ENCODE assay signal across 10 cellular contexts in the genomic region with DNA sequence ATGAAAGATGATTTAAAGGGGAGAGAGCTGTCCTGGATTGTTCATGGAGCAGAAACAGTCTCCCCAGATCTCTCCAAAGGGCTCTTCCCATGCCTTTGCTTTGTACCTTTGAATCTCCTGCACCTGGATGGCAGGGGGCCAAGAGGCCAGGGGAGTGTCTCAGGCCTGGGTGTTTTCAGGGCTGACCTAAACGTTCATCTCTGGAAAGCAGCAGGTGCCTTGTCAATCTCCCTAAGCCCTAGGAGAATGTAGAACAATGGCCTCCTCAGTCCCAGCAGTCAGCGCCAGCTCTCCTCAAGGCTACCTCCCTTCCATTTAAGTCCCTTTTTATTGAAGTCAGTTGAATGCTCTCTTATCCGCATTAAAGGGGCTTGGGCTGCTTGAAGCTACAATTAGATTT. TPM values are rescaled to one million over a fixed set of nuclear protein-coding genes. Genes with fewer than 3 reads are reported as not detected.
DNase-seq lines count a peak whose midpoint lies in the region; ATAC-seq and TF ChIP-seq lines count a peak whose summit lies in the region.
"Had no signal": no experiment of that assay in that cellular context is flagged by ENCODE, and none has a peak within 500 bp of the region (broad histone marks: within the 10 kb centered on the region; RNA-seq: fewer than 3 reads in every experiment).

No MANE protein-coding gene starts in this region.

- peaks cover 11% of the 10 kb centered on the region for H3K4me1 Mint-ChIP-seq in progenitor cell of endocrine pancreas (ENCODE audit: low read depth)

- H3K9me3 ChIP-seq in duodenal mucosa (ENCODE audit: control insufficient read depth in 1 of 2, low read length in 2 of 2) = no peaks in the 10 kb centered on the region
- peaks cover 0 to 3% (median 0%) of the 10 kb centered on the region in 3 donors for H3K9me3 ChIP-seq in tibial artery

- no peaks in the 10 kb centered on the region for H3K9me3 Mint-ChIP-seq in progenitor cell of endocrine pancreas (ENCODE audit: low read depth)

- H3K27me3 ChIP-seq in duodenal mucosa (ENCODE audit: control insufficient read depth in 1 of 2, insufficient read depth in 2 of 2, low read length in 2 of 2) (no peaks in the 10 kb centered on the region), foreskin keratinocyte (peaks cover 3% of the 10 kb centered on the region), tibial artery (no peaks in the 10 kb centered on the region)

- H3K27ac Mint-ChIP-seq in progenitor cell of endocrine pancreas = peak overlapping the region; percentile 90

- no peak for TF ChIP-seq CTCF in progenitor cell of endocrine pancreas (IDR thresholded peaks at IDR 0.05; ENCODE audit: unreplicated experiment)
- no peak for TF ChIP-seq CTCF in foreskin keratinocyte (conservative IDR thresholded peaks at IDR 0.05)
- no peak for TF ChIP-seq CTCF in tibial artery (IDR thresholded peaks at IDR 0.05)

- H3K4me3 Mint-ChIP-seq in progenitor cell of endocrine pancreas (ENCODE audit: low read depth) = no peak overlapping the region

- intact Hi-C loops in tibial artery (cut with DNase I; ENCODE audit: low total_unique reads) = no loop called here

- peak overlapping the region; percentile 22 to 33 for H3K4me3 ChIP-seq in duodenal mucosa (ENCODE audit: low read depth in 1 of 2, low read length in 2 of 2)
- H3K4me3 ChIP-seq in tibial artery = no peak overlapping the region

- H3K36me3 Mint-ChIP-seq in progenitor cell of endocrine pancreas (ENCODE audit: insufficient read depth) = no peaks in the 10 kb centered on the region

- H3K4me1 ChIP-seq in duodenal mucosa (ENCODE audit: control insufficient read depth in 1 of 2, insufficient read depth in 2 of 2, low read length in 2 of 2) = peaks cover 22 to 29% of the 10 kb centered on the region in 2 donors
- no peaks in the 10 kb centered on the region for H3K4me1 ChIP-seq in foreskin keratinocyte
- H3K4me1 ChIP-seq in tibial artery = no peaks in the 10 kb centered on the region

- peak overlapping the region; percentile 10 to 20 for H3K9ac ChIP-seq in duodenal mucosa (ENCODE audit: low read depth in 1 of 2, low read length in 2 of 2)

- no peaks in the 10 kb centered on the region for H3K27me3 Mint-ChIP-seq in progenitor cell of endocrine pancreas

- H3K36me3 ChIP-seq in duodenal mucosa (ENCODE audit: control insufficient read depth in 1 of 2, insufficient read depth in 2 of 2, low read length in 2 of 2) (no peaks in the 10 kb centered on the region), tibial artery (no peaks in the 10 kb centered on the region)

- ATAC-seq in foreskin keratinocyte (no peak), HG02981 (IDR thresholded peaks at IDR 0.05; ENCODE audit: unreplicated experiment) (no peak)

- H3K27ac ChIP-seq in duodenal mucosa (ENCODE audit: low read depth, low read length) (peak overlapping the region; percentile 30), foreskin keratinocyte (no peak overlapping the region), tibial artery (no peak overlapping the region)

- peak; percentile 25 for DNase-seq in NCI-H1436 (lab: John Stamatoyannopoulos, UW)
- no peak for DNase-seq in NCI-H1436 treated with DMSO at 0.1 percent for 48 hours (lab: John Stamatoyannopoulos, UW)
- peak; percentile 42 for DNase-seq in NCI-H2029 treated with DMSO at 0.1 percent for 48 hours (lab: John Stamatoyannopoulos, UW)
- no peak for DNase-seq in progenitor cell of endocrine pancreas (ENCODE audit: low spot score, unreplicated experiment)
- no peak for DNase-seq in foreskin keratinocyte
- no peak for DNase-seq in tibial artery
- DNase-seq: right cardiac atrium had no signal

RNA-seq across cellular contexts. Expression of gene NSUN7, which starts 31.2 kb away (rescaled TPM):
- total RNA-seq in progenitor cell of endocrine pancreas (17.5 and 20.1 TPM in 2 replicates), foreskin keratinocyte (0.71 and 1.3 TPM in 2 replicates)
- 0.33 and 0.41 TPM in 2 replicates for polyA plus RNA-seq in foreskin keratinocyte
- total RNA-seq: lung microvascular endothelial cell had no signal

Comparison
In these comparisons a context has a peak if more than half of its experiments do, and no peak if none do; other contexts are left out.
1. DNase-seq: peak in NCI-H1436 (single experiment) and NCI-H2029 treated with DMSO at 0.1 percent for 48 hours (single experiment); none in NCI-H1436 treated with DMSO at 0.1 percent for 48 hours (single experiment), progenitor cell of endocrine pancreas (single experiment), foreskin keratinocyte (0 of 2) and tibial artery (0 of 2).
2. H3K4me3 ChIP-seq: peak in duodenal mucosa (2 of 2); none in tibial artery (0 of 2).